10 cellular contexts compared by ENCODE assay signal in genomic region chr16:19005561-19006445, GRCh38. TPM values are rescaled to one million over a fixed set of nuclear protein-coding genes. Genes with fewer than 3 reads are reported as not detected.
DNase-seq lines count a peak whose midpoint lies in the region; ATAC-seq and TF ChIP-seq lines count a peak whose summit lies in the region.
"Had no signal": no experiment of that assay in that cellular context is flagged by ENCODE, and none has a peak within 500 bp of the region (broad histone marks: within the 10 kb centered on the region; RNA-seq: fewer than 3 reads in every experiment).

No MANE protein-coding gene starts in this region.

- TF ChIP-seq POLR2A in spleen (IDR thresholded peaks at IDR 0.05): no peak

- H3K27me3 ChIP-seq in left ventricle myocardium inferior (ENCODE audit: low read depth): no peaks in the 10 kb centered on the region
- H3K27me3 ChIP-seq in spleen (replicated peaks in 1 of 7): no peaks in the 10 kb centered on the region

- H3K36me3 ChIP-seq in HEK293 (ENCODE audit: control insufficient read depth in 2 of 2, insufficient read depth in 1 of 2, low read length in 2 of 2) (peaks cover 0 to 7% of the 10 kb centered on the region in 2 experiments; a peak in 1 of 3 replicates), left ventricle myocardium inferior (peaks cover 6% of the 10 kb centered on the region), spleen (no peaks in the 10 kb centered on the region)
- H3K36me3 ChIP-seq: lower lobe of right lung had no signal

- ATAC-seq in HG02870 (IDR thresholded peaks at IDR 0.05; ENCODE audit: unreplicated experiment): no peak

- intact Hi-C loops in left ventricle myocardium inferior (cut with micrococcal nuclease): no loop called here
- intact Hi-C loops in spleen (cut with DNase I; ENCODE audit: low total_unique reads): no loop called here

- POLR2A ChIA-PET in HEK293 (lab: Yijun Ruan, JAX): no interaction called here

- H3K4me3 ChIP-seq in HEK293 (ENCODE audit: low read depth, low read length) (no peak overlapping the region), left ventricle myocardium inferior (no peak overlapping the region), spleen (no peak overlapping the region)
- H3K4me3 ChIP-seq: lower lobe of right lung had no signal

- peak in 56 of 58 donors; percentile 22 to 97 (median 80) for DNase-seq in anterior cingulate cortex (lab: John Stamatoyannopoulos, UW)
- peak; percentile 24 for DNase-seq in left ventricle myocardium inferior
- DNase-seq in spleen: peak; percentile 41
- DNase-seq in GM19240 (ENCODE audit: insufficient read length, low spot score): no peak
- no peak for DNase-seq in ecto neural progenitor cell (ENCODE audit: low spot score)
- no peak for DNase-seq in NCI-H526 treated with DMSO at 0.1 percent for 48 hours (lab: John Stamatoyannopoulos, UW)
- DNase-seq: lower lobe of right lung, NCI-H1105 had no signal

- H3K27ac ChIP-seq in HEK293 (ENCODE audit: extremely low read depth, low read depth, low read length): no peak overlapping the region
- peak overlapping the region; percentile 45 for H3K27ac ChIP-seq in left ventricle myocardium inferior (replicated peaks)
- no peak overlapping the region for H3K27ac ChIP-seq in spleen
- H3K27ac ChIP-seq: lower lobe of right lung had no signal

- TF ChIP-seq CTCF in HEK293 (tag by site-specific recombination; IDR thresholded peaks at IDR 0.05) (no peak), left ventricle myocardium inferior (IDR thresholded peaks at IDR 0.05; ENCODE audit: borderline replicate concordance) (no peak), spleen (IDR thresholded peaks at IDR 0.05 in 8 of 11, conservative IDR thresholded peaks at IDR 0.05 in 3 of 11) (no peak)

- H3K9me3 ChIP-seq in HEK293 (ENCODE audit: control insufficient read depth, insufficient read depth, low read depth, low read length) (no peaks in the 10 kb centered on the region), left ventricle myocardium inferior (replicated peaks) (peaks cover 11% of the 10 kb centered on the region), spleen (peaks cover 0 to 7% (median 6%) of the 10 kb centered on the region in 8 donors)

- 80 to 91% (median 86%) methylated on average over 15 to 16 of the region's 16 CpGs for WGBS in spleen, 5 donors

- no peaks in the 10 kb centered on the region for H3K4me1 ChIP-seq in HEK293 (ENCODE audit: control insufficient read depth, insufficient read depth, low read length)
- peaks cover 13% of the 10 kb centered on the region for H3K4me1 ChIP-seq in left ventricle myocardium inferior
- no peaks in the 10 kb centered on the region for H3K4me1 ChIP-seq in spleen
- H3K4me1 ChIP-seq: lower lobe of right lung had no signal

- CTCF ChIA-PET in HEK293 (lab: Yijun Ruan, JAX): interaction anchor here (1.0 to 1.3 kb wide), 2 partner anchors 21 to 22 kb away, joined by 3 to 4 read pairs; partner anchors contain the start of gene TMC7

TF ChIP-seq in HEK293, 187 proteins besides CTCF, POLR2A, EP300 and RAD21:
- TF ChIP-seq ZNF837 (tag by site-specific recombination; IDR thresholded peaks at IDR 0.05): no peak
- no peak for TF ChIP-seq ZNF654 (tag by site-specific recombination; IDR thresholded peaks at IDR 0.05; ENCODE audit: low read depth)
- peak; percentile 40; the same call in 1 of the 2 replicates for TF ChIP-seq KLF1 (tag by site-specific recombination; IDR thresholded peaks at IDR 0.05)

RNA-seq across cellular contexts. Expression of gene TMC7, which starts 22.1 kb away (rescaled TPM):
- total RNA-seq in left ventricle myocardium inferior: 0.69 TPM
- under 1 TPM; 0.23 to 0.60 (median 0.37) TPM for total RNA-seq in spleen
- under 1 TPM; 0.15 to 0.38 (median 0.20) TPM for polyA plus RNA-seq in spleen

Comparison
In these comparisons a context has a peak if more than half of its experiments do, and no peak if none do; other contexts are left out.
1. DNase-seq: peak in anterior cingulate cortex (56 of 58), left ventricle myocardium inferior (single experiment) and spleen (single experiment); none in GM19240 (single experiment), ecto neural progenitor cell (single experiment) and NCI-H526 treated with DMSO at 0.1 percent for 48 hours (single experiment).